In the genomic region with DNA sequence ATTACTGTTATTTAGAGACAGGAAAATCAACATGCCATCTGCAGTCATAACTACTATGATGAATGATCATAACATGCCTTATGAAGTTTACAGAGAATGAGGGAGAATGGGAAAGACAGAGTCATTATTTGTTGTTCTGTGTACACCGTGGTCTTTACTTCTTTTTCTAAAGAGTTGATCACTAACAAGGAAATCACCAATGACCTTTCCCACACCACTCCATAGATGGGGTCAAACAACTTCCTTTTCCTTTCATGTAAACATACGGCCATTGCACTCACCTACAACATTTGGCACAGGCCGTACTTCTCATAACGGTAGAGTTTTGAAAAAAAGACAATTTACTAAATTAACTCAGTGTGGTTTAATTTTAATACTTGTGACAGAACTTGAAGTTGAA, we compare ENCODE assay signal across 28 cellular contexts.
"Had no signal": no experiment of that assay in that cellular context is flagged by ENCODE, and none has a peak within 500 bp of the region (broad histone marks: within the 10 kb centered on the region; RNA-seq: fewer than 3 reads in every experiment).

No MANE protein-coding gene starts in this region.

- H3K4me2 ChIP-seq: neural progenitor cell had no signal

- H3K4me1 Mint-ChIP-seq: nephron; neural progenitor cell; stimulated activated effector memory CD8-positive, alpha-beta T cell treated with anti-CD3 and anti-CD28 coated beads, Interleukin-12 subunit alpha, Interleukin-12 subunit beta, amount 100 ng/mL, for 72 hours; stimulated activated naive B cell treated with anti-CD40 and anti-IgM and Interleukin-4, amounts not matched to agents 10 μg/mL and 1 μg/mL and 100 μg/mL, for 72 hours had no signal

- DNase-seq: occipital lobe; ovary; posterior cingulate gyrus; psoas muscle; right cardiac atrium; right lobe of liver; sigmoid colon; small intestine; stimulated activated CD4-positive, alpha-beta T cell treated with anti-CD3 and anti-CD28 coated beads, Interleukin-15, amount 100 ng/mL, for 24 hours; stimulated activated CD4-positive, alpha-beta T cell treated with anti-CD3 and anti-CD28 coated beads, Interleukin-2, amount 100 ng/mL, for 24 hours; stimulated activated CD4-positive, alpha-beta T cell treated with anti-CD3 and anti-CD28 coated beads, Interleukin-2, amount 100 ng/mL, for 48 hours; stimulated activated CD4-positive, alpha-beta T cell treated with anti-CD3 and anti-CD28 coated beads, Interleukin-4, amount 100 ng/mL, for 24 hours; stimulated activated naive B cell treated with anti-CD40 and anti-IgM and Interleukin-4, amounts not matched to agents 10 μg/mL and 1 μg/mL and 100 μg/mL, for 72 hours; stimulated activated naive CD4-positive, alpha-beta T cell treated with Interleukin-2 at 50 U/mL for 16 hours; stomach; thyroid gland; trophoblast cell; upper lobe of left lung had no signal

- ATAC-seq: psoas muscle; right cardiac atrium; stimulated activated effector memory CD8-positive, alpha-beta T cell treated with anti-CD3 and anti-CD28 coated beads, Interleukin-12 subunit alpha, Interleukin-12 subunit beta, amount 100 ng/mL, for 72 hours; stimulated activated naive B cell treated with anti-CD40 and anti-IgM and Interleukin-4, amounts not matched to agents 10 μg/mL and 1 μg/mL and 100 μg/mL, for 72 hours had no signal

- H3K27ac Mint-ChIP-seq: nephron; neural progenitor cell; progenitor cell of endocrine pancreas; stimulated activated effector memory CD8-positive, alpha-beta T cell treated with anti-CD3 and anti-CD28 coated beads, Interleukin-12 subunit alpha, Interleukin-12 subunit beta, amount 100 ng/mL, for 72 hours; stimulated activated naive B cell treated with anti-CD40 and anti-IgM and Interleukin-4, amounts not matched to agents 10 μg/mL and 1 μg/mL and 100 μg/mL, for 72 hours; stimulated activated naive CD8-positive, alpha-beta T cell treated with anti-CD3 and anti-CD28 coated beads, Interleukin-15, Interleukin-2, amounts not matched to agents 100 ng/mL and 50 ng/mL, for 24 hours had no signal

- H3K4me3 Mint-ChIP-seq: nephron; neural progenitor cell; stimulated activated effector memory CD8-positive, alpha-beta T cell treated with anti-CD3 and anti-CD28 coated beads, Interleukin-12 subunit alpha, Interleukin-12 subunit beta, amount 100 ng/mL, for 72 hours; stimulated activated naive B cell treated with anti-CD40 and anti-IgM and Interleukin-4, amounts not matched to agents 10 μg/mL and 1 μg/mL and 100 μg/mL, for 72 hours; stimulated activated naive CD8-positive, alpha-beta T cell treated with anti-CD3 and anti-CD28 coated beads, Interleukin-15, Interleukin-2, amounts not matched to agents 100 ng/mL and 50 ng/mL, for 24 hours had no signal

- FAIRE-seq: small intestine, urothelium cell line had no signal

- H3K27ac ChIP-seq: neural progenitor cell, ovary, parathyroid adenoma, psoas muscle, right lobe of liver, sigmoid colon, stomach, thoracic aorta, thyroid gland, tibial nerve, upper lobe of left lung, vagina had no signal

- H3K36me3 Mint-ChIP-seq: stimulated activated effector memory CD8-positive, alpha-beta T cell treated with anti-CD3 and anti-CD28 coated beads, Interleukin-12 subunit alpha, Interleukin-12 subunit beta, amount 100 ng/mL, for 72 hours; stimulated activated naive B cell treated with anti-CD40 and anti-IgM and Interleukin-4, amounts not matched to agents 10 μg/mL and 1 μg/mL and 100 μg/mL, for 72 hours had no signal

- H3K27me3 ChIP-seq: neural progenitor cell, ovary, right lobe of liver, sigmoid colon, stomach, thyroid gland, tibial nerve, upper lobe of left lung, vagina had no signal

- H3K4me3 ChIP-seq: neural progenitor cell, ovary, psoas muscle, right lobe of liver, sigmoid colon, stomach, thoracic aorta, thyroid gland, tibial nerve, upper lobe of left lung, vagina had no signal

- H3K27me3 Mint-ChIP-seq: stimulated activated naive B cell treated with anti-CD40 and anti-IgM and Interleukin-4, amounts not matched to agents 10 μg/mL and 1 μg/mL and 100 μg/mL, for 72 hours; stimulated activated naive CD8-positive, alpha-beta T cell treated with anti-CD3 and anti-CD28 coated beads, Interleukin-15, Interleukin-2, amounts not matched to agents 100 ng/mL and 50 ng/mL, for 24 hours had no signal

- H3K4me1 ChIP-seq: neural progenitor cell, parathyroid adenoma, psoas muscle, right lobe of liver, sigmoid colon, stomach, thyroid gland, tibial nerve, upper lobe of left lung, vagina had no signal

- H3K9me3 ChIP-seq: ovary, psoas muscle, right lobe of liver, sigmoid colon, thoracic aorta, thyroid gland, upper lobe of left lung, vagina had no signal

- H3K36me3 ChIP-seq: neural progenitor cell, ovary, right lobe of liver, sigmoid colon, stomach, thoracic aorta, thyroid gland, tibial nerve, upper lobe of left lung, vagina had no signal

- H2AFZ ChIP-seq: neural progenitor cell, parathyroid adenoma had no signal

- H3K9ac ChIP-seq: neural progenitor cell, parathyroid adenoma had no signal

- H3K79me2 ChIP-seq: parathyroid adenoma had no signal
